In genomic region chr20:37803476-37804307, GRCh38 we compare ENCODE assay signal across 8 cellular contexts.
DNase-seq lines count a peak whose midpoint lies in the region; ATAC-seq and TF ChIP-seq lines count a peak whose summit lies in the region.

No MANE protein-coding gene starts in this region.

- H3K9me3 ChIP-seq in BLaER1, result no peaks in the 10 kb centered on the region

- no peaks in the 10 kb centered on the region for H3K27me3 ChIP-seq in BLaER1

- H3K4me1 ChIP-seq in BLaER1, result peaks cover 79% of the 10 kb centered on the region

- DNase-seq in DMS 273 treated with DMSO at 0.1 percent for 48 hours (lab: John Stamatoyannopoulos, UW), result no peak
- DNase-seq in NCI-H774 (lab: John Stamatoyannopoulos, UW), result no peak
- no peak for DNase-seq in SIG-M5 (lab: John Stamatoyannopoulos, UW)
- no peak for DNase-seq in stimulated activated naive CD8-positive, alpha-beta T cell treated with anti-CD3 and anti-CD28 coated beads, Interleukin-15, Interleukin-2, amounts not matched to agents 100 U/mL and 50 U/mL, for 24 hours

- H4K20me1 ChIP-seq in BLaER1, result no peaks in the 10 kb centered on the region

- H3K4me3 ChIP-seq in BLaER1, result peak overlapping the region; percentile 40; the same call in 1 of the 2 replicates

- H3K27ac ChIP-seq in BLaER1 (peak overlapping the region; percentile 84), VCaP (peak overlapping the region; percentile 14; the same call in 1 of the 2 replicates)

- H3K4me2 ChIP-seq in BLaER1, result peak overlapping the region; percentile 86

- no peak for TF ChIP-seq CTCF in VCaP (conservative IDR thresholded peaks at IDR 0.05)

- peaks cover 53% of the 10 kb centered on the region for H3K36me3 ChIP-seq in BLaER1

- ATAC-seq in GM21381 (IDR thresholded peaks at IDR 0.05; ENCODE audit: unreplicated experiment), result peak; percentile 57
- ATAC-seq in HG03469 (IDR thresholded peaks at IDR 0.05; ENCODE audit: unreplicated experiment), result peak; percentile 43
- no peak for ATAC-seq in stimulated activated naive CD8-positive, alpha-beta T cell treated with anti-CD3 and anti-CD28 coated beads, Interleukin-15, Interleukin-2, amounts not matched to agents 100 U/mL and 50 U/mL, for 24 hours

- peak overlapping the region; percentile 71 for H3K9ac ChIP-seq in BLaER1
